ENCODE assay signal across 9 cellular contexts in the genomic region with DNA sequence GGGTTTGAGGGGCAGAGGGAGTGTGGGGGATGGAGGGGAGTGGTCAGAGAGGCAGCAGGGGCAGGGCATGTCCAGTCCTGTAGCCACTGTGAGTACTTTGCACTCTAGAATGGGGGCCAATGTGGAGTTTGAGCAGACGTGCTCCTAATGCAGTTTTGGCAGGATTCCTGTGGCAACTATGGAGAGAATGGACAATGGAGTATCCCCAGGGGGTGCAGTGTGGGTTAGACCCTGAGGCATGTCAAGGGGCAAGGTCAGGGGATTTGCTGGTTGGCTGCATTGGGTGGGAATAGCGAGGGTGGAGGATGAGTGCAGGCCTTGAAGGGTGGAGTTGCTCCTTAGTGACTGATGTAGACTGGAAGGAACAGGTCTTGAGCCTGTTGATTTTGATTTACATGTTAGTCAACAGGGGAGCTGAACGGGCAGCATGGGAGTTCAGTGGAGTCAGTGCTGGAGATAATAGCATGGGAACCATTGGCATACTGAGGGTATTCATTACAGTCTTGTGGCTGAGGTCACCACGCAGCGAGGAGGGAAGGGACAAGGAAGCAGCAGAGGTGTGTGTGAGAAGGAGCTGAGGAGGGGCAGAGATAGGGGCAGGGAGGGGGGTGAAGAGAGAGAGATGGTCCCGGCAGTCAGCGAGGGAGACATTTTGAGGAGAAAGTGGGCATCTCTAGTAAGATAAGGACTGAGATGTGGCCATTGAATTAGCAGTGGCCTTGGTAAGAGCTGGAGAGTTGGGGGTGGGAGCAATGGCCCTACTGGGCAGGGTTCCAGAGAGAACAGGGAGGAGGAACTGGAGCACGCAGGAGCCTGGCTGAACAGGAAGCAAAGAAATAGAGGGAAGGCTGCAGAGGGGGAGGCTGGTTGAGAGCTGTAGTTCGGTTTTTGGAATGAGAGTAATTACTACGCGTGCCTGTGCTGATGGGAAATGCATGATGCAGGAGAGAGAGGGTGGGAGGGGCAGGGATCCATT.
DNase-seq lines count a peak whose midpoint lies in the region; ATAC-seq and TF ChIP-seq lines count a peak whose summit lies in the region.
"Had no signal": no experiment of that assay in that cellular context is flagged by ENCODE, and none has a peak within 500 bp of the region (broad histone marks: within the 10 kb centered on the region; RNA-seq: fewer than 3 reads in every experiment).

No MANE protein-coding gene starts in this region.

- H2BK120ac ChIP-seq in H9 (ENCODE audit: low read depth, low read length, poor library complexity, severe bottlenecking), result no peak overlapping the region

- ATAC-seq in psoas muscle (no peak), HG03108 (IDR thresholded peaks at IDR 0.05; ENCODE audit: unreplicated experiment) (no peak)

- H2BK20ac ChIP-seq in H9 (ENCODE audit: low read depth, low read length, poor library complexity, severe bottlenecking), result no peak overlapping the region

- peaks cover 7% of the 10 kb centered on the region; the same call in 1 of the 2 replicates for H3K4me1 ChIP-seq in H9 (ENCODE audit: insufficient read depth, low read length)
- peaks cover 73% of the 10 kb centered on the region for H3K4me1 ChIP-seq in psoas muscle

- H3K27ac Mint-ChIP-seq in H9, result peak overlapping the region; percentile 19 to 57 (median 20); a peak in 4 of 7 replicates

- peaks cover 8% of the 10 kb centered on the region; the same call in 1 of the 2 replicates for H3K79me2 ChIP-seq in H9 (ENCODE audit: insufficient read depth, low read length)

- no peaks in the 10 kb centered on the region for H3K23me2 ChIP-seq in H9 (ENCODE audit: insufficient read length, low read depth, low read length, poor library complexity, severe bottlenecking)

- H3K27me3 ChIP-seq in H9 (ENCODE audit: insufficient read depth, low read length) (no peaks in the 10 kb centered on the region), psoas muscle (ENCODE audit: insufficient read depth in 3 of 3, low read length in 2 of 3) (no peaks in the 10 kb centered on the region)
- H3K27me3 ChIP-seq: cardiac muscle cell had no signal

- H2AFZ ChIP-seq in H9 (ENCODE audit: low read length), result no peak overlapping the region

- H2BK12ac ChIP-seq in H9 (ENCODE audit: insufficient read length, low read depth, low read length), result no peak overlapping the region

- TF ChIP-seq CTCF in H9 (conservative IDR thresholded peaks at IDR 0.05) (no peak), psoas muscle (IDR thresholded peaks at IDR 0.05) (no peak)

- H3K9me3 Mint-ChIP-seq in H9, result peaks cover 12 to 13% of the 10 kb centered on the region in 2 experiments; a peak in 4 of 5 replicates

- H3K18ac ChIP-seq in H9 (ENCODE audit: insufficient read length, low read depth, low read length), result no peak overlapping the region

- no peaks in the 10 kb centered on the region for H3K27me3 Mint-ChIP-seq in H9 (ENCODE audit: low read depth)

- H3K27ac ChIP-seq in H9 (ENCODE audit: insufficient read length, low read depth, low read length), result no peak overlapping the region
- peak overlapping the region; percentile 59 for H3K27ac ChIP-seq in psoas muscle
- H3K27ac ChIP-seq: cardiac muscle cell had no signal

- no peak overlapping the region for H2BK15ac ChIP-seq in H9 (ENCODE audit: low read depth, low read length)

- no peak overlapping the region for H4K8ac ChIP-seq in H9 (replicated peaks; ENCODE audit: insufficient read length, low read depth, low read length)

- peaks cover 36 to 43% of the 10 kb centered on the region in 2 experiments for H3K4me1 Mint-ChIP-seq in H9

- no peak overlapping the region for H4K91ac ChIP-seq in H9 (ENCODE audit: insufficient read length, low read depth, low read length)

- H3K4me3 Mint-ChIP-seq in H9, result no peak overlapping the region

- H3K36me3 ChIP-seq in psoas muscle (ENCODE audit: insufficient read depth in 1 of 2, low read depth in 1 of 2), result no peaks in the 10 kb centered on the region
- H3K36me3 ChIP-seq: cardiac muscle cell had no signal

- H3K9me3 ChIP-seq in H9 (ENCODE audit: control insufficient read depth, low read depth, low read length), result no peaks in the 10 kb centered on the region
- peaks cover 2% of the 10 kb centered on the region for H3K9me3 ChIP-seq in psoas muscle

- no peak overlapping the region for H3K56ac ChIP-seq in H9 (ENCODE audit: insufficient read length, low read depth, low read length)

- H3T11ph ChIP-seq in H9 (ENCODE audit: low read length), result no peak overlapping the region

- no peak overlapping the region for H3K4me2 ChIP-seq in H9 (ENCODE audit: insufficient read depth, insufficient read length, low read length)

- peaks cover 7% of the 10 kb centered on the region for H3K79me1 ChIP-seq in H9 (ENCODE audit: insufficient read depth, low read depth, low read length, poor library complexity, severe bottlenecking)

- peaks cover 10 to 16% (median 14%) of the 10 kb centered on the region in 3 experiments for H3K36me3 Mint-ChIP-seq in H9 (ENCODE audit: insufficient read depth in 1 of 3, low read depth in 3 of 3)

- H3K9ac ChIP-seq in H9 (ENCODE audit: extremely low read depth, insufficient read length, low read length), result no peak overlapping the region

- no peak overlapping the region for H2AK5ac ChIP-seq in H9 (ENCODE audit: insufficient read length, low read length)

- intact Hi-C loops in psoas muscle (cut with DNase I), result no loop called here

- no peak overlapping the region for H3K14ac ChIP-seq in H9 (ENCODE audit: insufficient read depth, low read length)

- no peak overlapping the region for H3K4ac ChIP-seq in H9 (ENCODE audit: low read depth, low read length)

- H2BK5ac ChIP-seq in H9 (ENCODE audit: insufficient read length, low read length), result no peak overlapping the region

- DNase-seq in H9 (no peak), UCSD-AML1 (lab: John Stamatoyannopoulos, UW; ENCODE audit: unreplicated experiment) (peak; percentile 48), glomerular visceral epithelial cell (ENCODE audit: extremely low spot score) (peak; percentile 40), psoas muscle (no peak), ecto neural progenitor cell (ENCODE audit: low spot score) (no peak), iPS-NIHi7 (ENCODE audit: extremely low spot score) (no peak)
- DNase-seq in activated CD4-positive, alpha-beta T cell treated with anti-CD3 and anti-CD28 coated beads for 48 hours, result no peak

- no CpG with 5 or more reads among the region's 11 CpGs for WGBS in H9 (ENCODE audit: extremely low coverage, insufficient read length, low lambda C conversion rate)
- WGBS in psoas muscle, 3 donors, result 73 to 80% (median 80%) methylated on average over 11 of the region's 11 CpGs

- no peak overlapping the region for H3K23ac ChIP-seq in H9 (ENCODE audit: insufficient read length, low read depth, low read length)

- H4K5ac ChIP-seq in H9 (ENCODE audit: insufficient read length, low read depth, low read length), result no peak overlapping the region

- H3K4me3 ChIP-seq in psoas muscle, result no peak overlapping the region
- H3K4me3 ChIP-seq: cardiac muscle cell had no signal

- H4K20me1 ChIP-seq in H9 (ENCODE audit: control insufficient read depth, insufficient read depth, insufficient read length), result no peaks in the 10 kb centered on the region

Comparison
In these comparisons a context has a peak if more than half of its experiments do, and no peak if none do; other contexts are left out.
1. DNase-seq: peak in UCSD-AML1 (single experiment) and glomerular visceral epithelial cell (single experiment); none in H9 (single experiment), psoas muscle (0 of 2), ecto neural progenitor cell (single experiment), iPS-NIHi7 (single experiment) and activated CD4-positive, alpha-beta T cell treated with anti-CD3 and anti-CD28 coated beads for 48 hours (single experiment).